Comparison of ENCODE assay signal across 24 cellular contexts in genomic region chr3:181956122-181956521, GRCh38.
DNase-seq lines count a peak whose midpoint lies in the region; ATAC-seq and TF ChIP-seq lines count a peak whose summit lies in the region.
"Had no signal": no experiment of that assay in that cellular context is flagged by ENCODE, and none has a peak within 500 bp of the region (broad histone marks: within the 10 kb centered on the region; RNA-seq: fewer than 3 reads in every experiment).

No MANE protein-coding gene starts in this region.

- H3K27me3 Mint-ChIP-seq in stimulated activated memory B cell treated with anti-CD40 and anti-IgM and Interleukin-4, amounts not matched to agents 10 μg/mL and 1 μg/mL and 100 μg/mL, for 72 hours = no peaks in the 10 kb centered on the region
- H3K27me3 Mint-ChIP-seq in activated T-helper 1 cell treated with anti-CD3 and anti-CD28 coated beads, Interleukin-12 subunit alpha, Interleukin-12 subunit beta, Interleukin-2, Interleukin-4 antibody, amounts not matched to agents 30 ng/mL and 10 ng/mL and 1 ng/mL, durations not matched to agents 14 hours and 24 hours and 36 hours (ENCODE audit: insufficient read depth) = no peaks in the 10 kb centered on the region
- peaks cover 0 to 10% (median 0%) of the 10 kb centered on the region in 5 donors for H3K27me3 Mint-ChIP-seq in naive thymus-derived CD4-positive, alpha-beta T cell
- H3K27me3 Mint-ChIP-seq: activated naive CD8-positive, alpha-beta T cell treated with anti-CD3 and anti-CD28 coated beads, Interleukin-2, amount 10 ng/mL, durations not matched to agents 7 days and 5 days; brain had no signal

- H4K20me1 ChIP-seq in OCI-LY3 (ENCODE audit: insufficient read depth, low read length) = no peaks in the 10 kb centered on the region

- H3K4me1 Mint-ChIP-seq in stimulated activated memory B cell treated with anti-CD40 and anti-IgM and Interleukin-4, amounts not matched to agents 10 μg/mL and 1 μg/mL and 100 μg/mL, for 72 hours = peaks cover 5% of the 10 kb centered on the region
- no peaks in the 10 kb centered on the region for H3K4me1 Mint-ChIP-seq in activated T-helper 1 cell treated with anti-CD3 and anti-CD28 coated beads, Interleukin-12 subunit alpha, Interleukin-12 subunit beta, Interleukin-2, Interleukin-4 antibody, amounts not matched to agents 30 ng/mL and 10 ng/mL and 1 ng/mL, durations not matched to agents 14 hours and 24 hours and 36 hours (ENCODE audit: low read depth)
- no peaks in the 10 kb centered on the region for H3K4me1 Mint-ChIP-seq in naive thymus-derived CD4-positive, alpha-beta T cell
- H3K4me1 Mint-ChIP-seq: activated naive CD8-positive, alpha-beta T cell treated with anti-CD3 and anti-CD28 coated beads, Interleukin-2, amount 10 ng/mL, durations not matched to agents 7 days and 5 days had no signal

- H3K4me2 ChIP-seq in OCI-LY3 (ENCODE audit: low read length) = 0 out of 2 replicates have a peak overlapping the region, but pooled peaks have one; percentile 27

- no peak overlapping the region for H3K4me3 Mint-ChIP-seq in stimulated activated memory B cell treated with anti-CD40 and anti-IgM and Interleukin-4, amounts not matched to agents 10 μg/mL and 1 μg/mL and 100 μg/mL, for 72 hours
- H3K4me3 Mint-ChIP-seq in activated T-helper 1 cell treated with anti-CD3 and anti-CD28 coated beads, Interleukin-12 subunit alpha, Interleukin-12 subunit beta, Interleukin-2, Interleukin-4 antibody, amounts not matched to agents 30 ng/mL and 10 ng/mL and 1 ng/mL, durations not matched to agents 14 hours and 24 hours and 36 hours = no peak overlapping the region
- no peak overlapping the region for H3K4me3 Mint-ChIP-seq in naive thymus-derived CD4-positive, alpha-beta T cell
- H3K4me3 Mint-ChIP-seq: activated naive CD8-positive, alpha-beta T cell treated with anti-CD3 and anti-CD28 coated beads, Interleukin-2, amount 10 ng/mL, durations not matched to agents 7 days and 5 days; brain; nephron progenitor cell had no signal

- H2AFZ ChIP-seq in OCI-LY3 (ENCODE audit: low read depth, low read length) = peak overlapping the region; percentile 78

- H3K9me3 ChIP-seq in OCI-LY3 (ENCODE audit: insufficient read depth, low read length) (no peaks in the 10 kb centered on the region), lower lobe of right lung (no peaks in the 10 kb centered on the region)
- no peaks in the 10 kb centered on the region for H3K9me3 ChIP-seq in naive thymus-derived CD4-positive, alpha-beta T cell (ENCODE audit: control insufficient read depth in 2 of 3, low read length in 3 of 3)
- H3K9me3 ChIP-seq: psoas muscle had no signal

- no peaks in the 10 kb centered on the region for H3K79me2 ChIP-seq in OCI-LY3 (ENCODE audit: low read length)

- intact Hi-C loops in activated T-helper 1 cell treated with anti-CD3 and anti-CD28 coated beads, Interleukin-12 subunit alpha, Interleukin-12 subunit beta, Interleukin-2, Interleukin-4 antibody, amounts not matched to agents 30 ng/mL and 10 ng/mL and 1 ng/mL, durations not matched to agents 14 hours and 24 hours and 36 hours (cut with micrococcal nuclease) = no loop called here
- intact Hi-C loops in lower lobe of right lung (cut with DNase I) = no loop called here
- intact Hi-C loops in naive thymus-derived CD4-positive, alpha-beta T cell (cut with micrococcal nuclease) = no loop called here

- ATAC-seq in GM19455 (IDR thresholded peaks at IDR 0.05; ENCODE audit: unreplicated experiment) (peak; percentile 39), HG02870 (IDR thresholded peaks at IDR 0.05; ENCODE audit: unreplicated experiment) (peak; percentile 62), lower lobe of right lung (no peak), GM19328 (IDR thresholded peaks at IDR 0.05; ENCODE audit: unreplicated experiment) (no peak)
- peak; percentile 44 for ATAC-seq in stimulated activated memory B cell treated with anti-CD40 and anti-IgM and Interleukin-4, amounts not matched to agents 10 μg/mL and 1 μg/mL and 100 μg/mL, for 72 hours
- ATAC-seq in naive thymus-derived CD4-positive, alpha-beta T cell = no peak
- ATAC-seq: psoas muscle had no signal

- POLR2A ChIA-PET in naive thymus-derived CD4-positive, alpha-beta T cell (lab: Charles Lee) = no interaction called here

- H3K27ac ChIP-seq in OCI-LY3 (ENCODE audit: low read length) = no peak overlapping the region
- H3K27ac ChIP-seq in lower lobe of right lung = no peak overlapping the region
- no peak overlapping the region for H3K27ac ChIP-seq in naive thymus-derived CD4-positive, alpha-beta T cell (ENCODE audit: low read depth, low read length)
- H3K27ac ChIP-seq: psoas muscle, WERI-Rb-1 had no signal

- CTCF ChIA-PET in naive thymus-derived CD4-positive, alpha-beta T cell (lab: Charles Lee) = no interaction called here

- no peaks in the 10 kb centered on the region for H3K36me3 Mint-ChIP-seq in stimulated activated memory B cell treated with anti-CD40 and anti-IgM and Interleukin-4, amounts not matched to agents 10 μg/mL and 1 μg/mL and 100 μg/mL, for 72 hours
- no peaks in the 10 kb centered on the region for H3K36me3 Mint-ChIP-seq in activated T-helper 1 cell treated with anti-CD3 and anti-CD28 coated beads, Interleukin-12 subunit alpha, Interleukin-12 subunit beta, Interleukin-2, Interleukin-4 antibody, amounts not matched to agents 30 ng/mL and 10 ng/mL and 1 ng/mL, durations not matched to agents 14 hours and 24 hours and 36 hours (ENCODE audit: low read depth)
- no peaks in the 10 kb centered on the region for H3K36me3 Mint-ChIP-seq in naive thymus-derived CD4-positive, alpha-beta T cell
- H3K36me3 Mint-ChIP-seq: activated naive CD8-positive, alpha-beta T cell treated with anti-CD3 and anti-CD28 coated beads, Interleukin-2, amount 10 ng/mL, durations not matched to agents 7 days and 5 days; brain had no signal

- H3K9ac ChIP-seq in OCI-LY3 (ENCODE audit: low read length) = no peak overlapping the region

- H3K36me3 ChIP-seq in OCI-LY3 (replicated peaks; ENCODE audit: low read depth, low read length) (no peaks in the 10 kb centered on the region), lower lobe of right lung (no peaks in the 10 kb centered on the region)
- no peaks in the 10 kb centered on the region for H3K36me3 ChIP-seq in naive thymus-derived CD4-positive, alpha-beta T cell (ENCODE audit: control insufficient read depth in 2 of 3, insufficient read depth in 3 of 3, low read length in 3 of 3)
- H3K36me3 ChIP-seq: WERI-Rb-1 had no signal

- H3K27me3 ChIP-seq in OCI-LY3 (ENCODE audit: low read depth, low read length) (no peaks in the 10 kb centered on the region), lower lobe of right lung (ENCODE audit: low read depth) (no peaks in the 10 kb centered on the region)
- no peaks in the 10 kb centered on the region for H3K27me3 ChIP-seq in naive thymus-derived CD4-positive, alpha-beta T cell (ENCODE audit: control insufficient read depth in 2 of 2, insufficient read depth in 2 of 2, low read length in 2 of 2)

- H3K4me3 ChIP-seq in OCI-LY3 (ENCODE audit: low read length) (no peak overlapping the region), lower lobe of right lung (no peak overlapping the region)
- H3K4me3 ChIP-seq in naive thymus-derived CD4-positive, alpha-beta T cell (ENCODE audit: low read length) = no peak overlapping the region
- H3K4me3 ChIP-seq: psoas muscle had no signal

- H3K9me3 Mint-ChIP-seq in stimulated activated memory B cell treated with anti-CD40 and anti-IgM and Interleukin-4, amounts not matched to agents 10 μg/mL and 1 μg/mL and 100 μg/mL, for 72 hours = no peaks in the 10 kb centered on the region
- no peaks in the 10 kb centered on the region for H3K9me3 Mint-ChIP-seq in activated T-helper 1 cell treated with anti-CD3 and anti-CD28 coated beads, Interleukin-12 subunit alpha, Interleukin-12 subunit beta, Interleukin-2, Interleukin-4 antibody, amounts not matched to agents 30 ng/mL and 10 ng/mL and 1 ng/mL, durations not matched to agents 14 hours and 24 hours and 36 hours
- H3K9me3 Mint-ChIP-seq in naive thymus-derived CD4-positive, alpha-beta T cell = peaks cover 0 to 13% (median 1%) of the 10 kb centered on the region in 11 donors
- H3K9me3 Mint-ChIP-seq: activated naive CD8-positive, alpha-beta T cell treated with anti-CD3 and anti-CD28 coated beads, Interleukin-2, amount 10 ng/mL, durations not matched to agents 7 days and 5 days; brain; nephron progenitor cell had no signal

- peaks cover 6% of the 10 kb centered on the region; the same call in 1 of the 2 replicates for H3K4me1 ChIP-seq in OCI-LY3 (ENCODE audit: low read length)
- H3K4me1 ChIP-seq in lower lobe of right lung = no peaks in the 10 kb centered on the region
- H3K4me1 ChIP-seq in naive thymus-derived CD4-positive, alpha-beta T cell (ENCODE audit: control insufficient read depth in 2 of 2, insufficient read depth in 2 of 2, low read length in 2 of 2) = no peaks in the 10 kb centered on the region
- H3K4me1 ChIP-seq: psoas muscle had no signal

- DNase-seq in activated T-helper 1 cell treated with anti-CD3 and anti-CD28 coated beads, Interleukin-12 subunit alpha, Interleukin-12 subunit beta, Interleukin-2, Interleukin-4 antibody, amounts not matched to agents 30 ng/mL and 10 ng/mL and 1 ng/mL, durations not matched to agents 14 hours and 24 hours and 36 hours (ENCODE audit: low spot score) = no peak
- DNase-seq in lower lobe of right lung = no peak
- no peak for DNase-seq in naive thymus-derived CD4-positive, alpha-beta T cell
- DNase-seq: activated CD8-positive, alpha-beta memory T cell treated with anti-CD3 and anti-CD28 coated beads for 24 hours; activated naive CD8-positive, alpha-beta T cell treated with anti-CD3 and anti-CD28 coated beads, Interleukin-2, amount 10 ng/mL, durations not matched to agents 7 days and 5 days; AML-193; EL; foreskin fibroblast; HCEC 1CT; hypothalamus; kidney glomerular epithelial cell; mesendoderm; NCI-H2029 treated with DMSO at 0.1 percent for 48 hours; NCI-H446 treated with DMSO at 0.1 percent for 48 hours; nephron progenitor cell; psoas muscle; stimulated activated CD4-positive, alpha-beta T cell treated with anti-CD3 and anti-CD28 coated beads, Interleukin-4, amount 100 ng/mL, for 4 hours; WERI-Rb-1 had no signal

- H3K27ac Mint-ChIP-seq in stimulated activated memory B cell treated with anti-CD40 and anti-IgM and Interleukin-4, amounts not matched to agents 10 μg/mL and 1 μg/mL and 100 μg/mL, for 72 hours = no peak overlapping the region
- no peak overlapping the region for H3K27ac Mint-ChIP-seq in activated T-helper 1 cell treated with anti-CD3 and anti-CD28 coated beads, Interleukin-12 subunit alpha, Interleukin-12 subunit beta, Interleukin-2, Interleukin-4 antibody, amounts not matched to agents 30 ng/mL and 10 ng/mL and 1 ng/mL, durations not matched to agents 14 hours and 24 hours and 36 hours
- H3K27ac Mint-ChIP-seq in naive thymus-derived CD4-positive, alpha-beta T cell = no peak overlapping the region
- H3K27ac Mint-ChIP-seq: activated naive CD8-positive, alpha-beta T cell treated with anti-CD3 and anti-CD28 coated beads, Interleukin-2, amount 10 ng/mL, durations not matched to agents 7 days and 5 days; nephron progenitor cell had no signal

- no peak for TF ChIP-seq CTCF in OCI-LY3 (IDR thresholded peaks at IDR 0.05; ENCODE audit: low read depth, low read length)
- no peak for TF ChIP-seq CTCF in lower lobe of right lung (IDR thresholded peaks at IDR 0.05)

Comparison
In these comparisons a context has a peak if more than half of its experiments do, and no peak if none do; other contexts are left out.
1. ATAC-seq: peak in GM19455 (single experiment), HG02870 (single experiment) and stimulated activated memory B cell treated with anti-CD40 and anti-IgM and Interleukin-4, amounts not matched to agents 10 μg/mL and 1 μg/mL and 100 μg/mL, for 72 hours (single experiment); none in lower lobe of right lung (0 of 2), GM19328 (single experiment) and naive thymus-derived CD4-positive, alpha-beta T cell (single experiment).